In the genomic region with DNA sequence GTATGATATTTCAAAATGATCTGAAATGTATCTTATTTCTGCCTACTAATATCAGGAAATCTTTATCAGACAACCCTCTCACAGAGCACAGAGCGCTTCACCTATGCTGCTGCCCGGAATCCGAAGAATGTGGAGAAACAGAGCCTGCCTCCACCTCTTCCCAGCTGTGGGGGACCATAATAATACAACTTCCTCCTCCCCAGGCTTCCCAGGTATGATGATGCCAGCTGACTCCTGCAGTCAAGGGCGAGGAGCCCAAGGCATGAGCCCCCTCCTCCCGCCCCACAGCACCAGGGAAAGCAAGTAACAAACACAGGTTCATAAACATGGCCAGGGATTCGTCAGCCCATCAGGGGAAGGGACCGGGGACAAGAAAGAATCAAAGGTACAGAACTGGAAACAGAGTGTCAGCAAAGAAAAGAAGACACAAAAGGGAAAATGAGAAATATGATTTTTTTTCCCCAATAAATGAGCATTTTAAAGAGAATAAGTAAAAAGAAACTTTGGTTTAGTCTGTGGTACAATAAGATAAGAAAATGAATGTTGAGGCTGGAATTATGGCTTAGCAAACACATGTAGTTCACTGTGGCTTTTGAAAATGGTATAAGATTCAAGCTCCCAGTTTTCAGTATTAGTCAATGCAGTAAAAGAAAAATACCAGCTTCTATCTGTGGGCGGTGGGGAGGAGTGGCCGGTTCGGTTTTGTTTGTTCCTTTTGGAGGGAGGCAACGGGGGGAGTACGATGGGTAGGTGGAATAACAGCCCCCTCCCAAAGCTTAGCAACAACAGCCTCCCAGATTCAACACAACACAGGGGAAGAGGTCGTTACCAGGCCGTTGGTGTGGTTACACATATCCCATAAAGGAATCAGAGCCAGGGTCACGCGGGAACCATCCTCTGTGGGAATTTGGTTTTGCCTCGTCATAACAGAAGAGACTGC, we compare ENCODE assay signal across 13 cellular contexts.
DNase-seq lines count a peak whose midpoint lies in the region; ATAC-seq, FAIRE-seq and TF ChIP-seq lines count a peak whose summit lies in the region.
"Had no signal": no experiment of that assay in that cellular context is flagged by ENCODE, and none has a peak within 500 bp of the region (broad histone marks: within the 10 kb centered on the region; RNA-seq: fewer than 3 reads in every experiment).

No MANE protein-coding gene starts in this region.

- H3K4me3 ChIP-seq in smooth muscle cell: no peak overlapping the region
- H3K4me3 ChIP-seq: A549, K562, tibial artery had no signal

- H3K27ac ChIP-seq in smooth muscle cell (ENCODE audit: low read depth): peak overlapping the region; percentile 97
- H3K27ac ChIP-seq: A549, tibial artery had no signal

- no peaks in the 10 kb centered on the region for H4K20me1 ChIP-seq in smooth muscle cell (ENCODE audit: low read depth)

- peaks cover 22% of the 10 kb centered on the region for H3K79me2 ChIP-seq in smooth muscle cell (ENCODE audit: low read depth)

- H3K4me1 ChIP-seq in smooth muscle cell (ENCODE audit: low read depth): peaks cover 27% of the 10 kb centered on the region
- H3K4me1 ChIP-seq: tibial artery had no signal

- peaks cover 12% of the 10 kb centered on the region for H3K36me3 Mint-ChIP-seq in activated CD4-positive, alpha-beta T cell treated with anti-CD3 and anti-CD28 coated beads, Interleukin-2, amount 10 ng/mL, durations not matched to agents 24 days and 14 days (ENCODE audit: low read depth)
- H3K36me3 Mint-ChIP-seq in WTC11: no peaks in the 10 kb centered on the region

- H3K9me3 ChIP-seq in smooth muscle cell (replicated peaks; ENCODE audit: low read depth): no peaks in the 10 kb centered on the region
- H3K9me3 ChIP-seq: A549, tibial artery had no signal

- H2AFZ ChIP-seq in smooth muscle cell (ENCODE audit: low read depth): no peak overlapping the region

- H3K36me3 ChIP-seq in smooth muscle cell (ENCODE audit: low read depth): no peaks in the 10 kb centered on the region

- CTCF ChIA-PET in WTC11 (lab: Charles Lee): interaction anchor here (0.7 to 13.7 kb wide), 6 partner anchors 11 to 144 kb away, joined by 3 to 416 read pairs (median 6); no protein-coding TSS in a partner anchor

- intact Hi-C loops in activated CD4-positive, alpha-beta T cell treated with anti-CD3 and anti-CD28 coated beads, Interleukin-2, amount 10 ng/mL, durations not matched to agents 24 days and 14 days (cut with micrococcal nuclease): loop anchor here (5.0 to 10.0 kb wide), 3 partner anchors 140 to 1955 kb away; partner anchors contain the start of gene BCL11B

- peak overlapping the region; percentile 48 for H3K4me3 Mint-ChIP-seq in activated CD4-positive, alpha-beta T cell treated with anti-CD3 and anti-CD28 coated beads, Interleukin-2, amount 10 ng/mL, durations not matched to agents 24 days and 14 days
- peak overlapping the region; percentile 47 for H3K4me3 Mint-ChIP-seq in WTC11
- H3K4me3 Mint-ChIP-seq: immature natural killer cell; naive thymus-derived CD8-positive, alpha-beta T cell had no signal

- ATAC-seq in WTC11 (peak; percentile 75), GM19397 (IDR thresholded peaks at IDR 0.05; ENCODE audit: unreplicated experiment) (no peak)
- ATAC-seq: A549; K562; naive thymus-derived CD8-positive, alpha-beta T cell had no signal

- H3K4me1 Mint-ChIP-seq in activated CD4-positive, alpha-beta T cell treated with anti-CD3 and anti-CD28 coated beads, Interleukin-2, amount 10 ng/mL, durations not matched to agents 24 days and 14 days: peaks cover 14% of the 10 kb centered on the region
- H3K4me1 Mint-ChIP-seq in WTC11: peaks cover 79% of the 10 kb centered on the region

- POLR2A ChIA-PET in WTC11 (lab: Charles Lee): interaction anchor here (0.9 to 1.5 kb wide), 2 partner anchors 18 to 19 kb away, joined by 3 to 4 read pairs; no protein-coding TSS in a partner anchor

- H3K27me3 Mint-ChIP-seq in activated CD4-positive, alpha-beta T cell treated with anti-CD3 and anti-CD28 coated beads, Interleukin-2, amount 10 ng/mL, durations not matched to agents 24 days and 14 days: no peaks in the 10 kb centered on the region
- H3K27me3 Mint-ChIP-seq in WTC11 (ENCODE audit: low read depth): no peaks in the 10 kb centered on the region
- H3K27me3 Mint-ChIP-seq: naive thymus-derived CD8-positive, alpha-beta T cell had no signal

- H3K9me3 Mint-ChIP-seq in activated CD4-positive, alpha-beta T cell treated with anti-CD3 and anti-CD28 coated beads, Interleukin-2, amount 10 ng/mL, durations not matched to agents 24 days and 14 days: no peaks in the 10 kb centered on the region
- no peaks in the 10 kb centered on the region for H3K9me3 Mint-ChIP-seq in WTC11
- H3K9me3 Mint-ChIP-seq: immature natural killer cell; naive thymus-derived CD8-positive, alpha-beta T cell had no signal

- H3K9ac ChIP-seq in smooth muscle cell (ENCODE audit: low read depth): peak overlapping the region; percentile 81

- no peak for DNase-seq in activated CD4-positive, alpha-beta T cell treated with anti-CD3 and anti-CD28 coated beads, Interleukin-2, amount 10 ng/mL, durations not matched to agents 24 days and 14 days
- DNase-seq in activated CD4-positive, alpha-beta T cell treated with anti-CD3 and anti-CD28 coated beads, Interleukin-2, amount 50 U/mL, for 4 hours: no peak
- peak; percentile 63 for DNase-seq in WTC11 (ENCODE audit: low spot score)
- DNase-seq in glomerular visceral epithelial cell (ENCODE audit: extremely low spot score): peak; percentile 43
- no peak for DNase-seq in smooth muscle cell (lab: John Stamatoyannopoulos, UW; ENCODE audit: unreplicated experiment)
- DNase-seq in RCC 7860 (ENCODE audit: low spot score): no peak
- DNase-seq in effector CD4-positive, alpha-beta T cell: no peak
- DNase-seq: immature natural killer cell; naive thymus-derived CD8-positive, alpha-beta T cell; tibial artery had no signal

- H3K27ac Mint-ChIP-seq in activated CD4-positive, alpha-beta T cell treated with anti-CD3 and anti-CD28 coated beads, Interleukin-2, amount 10 ng/mL, durations not matched to agents 24 days and 14 days: peak overlapping the region; percentile 75
- peak overlapping the region; percentile 98 for H3K27ac Mint-ChIP-seq in WTC11
- H3K27ac Mint-ChIP-seq: naive thymus-derived CD8-positive, alpha-beta T cell had no signal

- H3K27me3 ChIP-seq in smooth muscle cell (ENCODE audit: low read depth): no peaks in the 10 kb centered on the region
- H3K27me3 ChIP-seq: tibial artery had no signal

- peak overlapping the region; percentile 78 for H3K4me2 ChIP-seq in smooth muscle cell
- H3K4me2 ChIP-seq: A549 had no signal

- TF ChIP-seq CTCF in WTC11 (IDR thresholded peaks at IDR 0.05) (no peak), smooth muscle cell (IDR thresholded peaks at IDR 0.05; ENCODE audit: borderline replicate concordance, insufficient read depth, poor library complexity, severe bottlenecking) (no peak)

- 37% methylated on average over 17 of the region's 17 CpGs for WGBS in smooth muscle cell (ENCODE audit: low lambda C conversion rate)

- no peak for FAIRE-seq in RCC 7860 (lab: Jason Lieb, UNC)
- FAIRE-seq: A549, K562 had no signal

- peaks cover 19% of the 10 kb centered on the region for H3F3A ChIP-seq in smooth muscle cell (ENCODE audit: low read depth)

TF ChIP-seq in WTC11, 78 proteins besides CTCF, POLR2A, EP300 and RAD21 (continues in another document):
- peak; percentile 50; the same call in 1 of the 2 replicates for TF ChIP-seq FOXK1 (CRISPR knock-in tag; IDR thresholded peaks at IDR 0.05)
- TF ChIP-seq SP1 (CRISPR knock-in tag; conservative IDR thresholded peaks at IDR 0.05): peak; percentile 60; the same call in 1 of the 2 replicates
- TF ChIP-seq, protein P1, sequence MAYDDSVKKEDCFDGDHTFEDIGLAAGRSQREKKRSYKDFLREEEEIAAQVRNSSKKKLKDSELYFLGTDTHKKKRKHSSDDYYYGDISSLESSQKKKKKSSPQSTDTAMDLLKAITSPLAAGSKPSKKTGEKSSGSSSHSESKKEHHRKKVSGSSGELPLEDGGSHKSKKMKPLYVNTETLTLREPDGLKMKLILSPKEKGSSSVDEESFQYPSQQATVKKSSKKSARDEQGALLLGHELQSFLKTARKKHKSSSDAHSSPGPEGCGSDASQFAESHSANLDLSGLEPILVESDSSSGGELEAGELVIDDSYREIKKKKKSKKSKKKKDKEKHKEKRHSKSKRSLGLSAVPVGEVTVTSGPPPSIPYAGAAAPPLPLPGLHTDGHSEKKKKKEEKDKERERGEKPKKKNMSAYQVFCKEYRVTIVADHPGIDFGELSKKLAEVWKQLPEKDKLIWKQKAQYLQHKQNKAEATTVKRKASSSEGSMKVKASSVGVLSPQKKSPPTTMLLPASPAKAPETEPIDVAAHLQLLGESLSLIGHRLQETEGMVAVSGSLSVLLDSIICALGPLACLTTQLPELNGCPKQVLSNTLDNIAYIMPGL (CRISPR knock-in tag; IDR thresholded peaks at IDR 0.05): no peak
- peak; percentile 84; the same call in 1 of the 2 replicates for TF ChIP-seq TEAD4 (CRISPR knock-in tag; IDR thresholded peaks at IDR 0.05)
- no peak for TF ChIP-seq IRF2 (CRISPR knock-in tag; IDR thresholded peaks at IDR 0.05; ENCODE audit: borderline replicate concordance, low read depth)
- no peak for TF ChIP-seq CBFB (CRISPR knock-in tag; IDR thresholded peaks at IDR 0.05; ENCODE audit: low read depth)
- TF ChIP-seq HMGA2 (CRISPR knock-in tag; IDR thresholded peaks at IDR 0.05): no peak
- no peak for TF ChIP-seq ETV6 (CRISPR knock-in tag; IDR thresholded peaks at IDR 0.05)
- TF ChIP-seq FOXJ3 (CRISPR knock-in tag; IDR thresholded peaks at IDR 0.05; ENCODE audit: borderline replicate concordance): no peak
- TF ChIP-seq TEAD1 (CRISPR knock-in tag; IDR thresholded peaks at IDR 0.05): peak; percentile 98; the same call in 1 of the 2 replicates
- no peak for TF ChIP-seq ZNF281 (CRISPR knock-in tag; IDR thresholded peaks at IDR 0.05)

Comparison
In these comparisons a context has a peak if more than half of its experiments do, and no peak if none do; other contexts are left out.
1. DNase-seq: peak in WTC11 (single experiment) and glomerular visceral epithelial cell (single experiment); none in activated CD4-positive, alpha-beta T cell treated with anti-CD3 and anti-CD28 coated beads, Interleukin-2, amount 10 ng/mL, durations not matched to agents 24 days and 14 days (single experiment), activated CD4-positive, alpha-beta T cell treated with anti-CD3 and anti-CD28 coated beads, Interleukin-2, amount 50 U/mL, for 4 hours (0 of 2), smooth muscle cell (single experiment), RCC 7860 (single experiment) and effector CD4-positive, alpha-beta T cell (single experiment).